ENCODE assay signal across 8 cellular contexts in the genomic region with DNA sequence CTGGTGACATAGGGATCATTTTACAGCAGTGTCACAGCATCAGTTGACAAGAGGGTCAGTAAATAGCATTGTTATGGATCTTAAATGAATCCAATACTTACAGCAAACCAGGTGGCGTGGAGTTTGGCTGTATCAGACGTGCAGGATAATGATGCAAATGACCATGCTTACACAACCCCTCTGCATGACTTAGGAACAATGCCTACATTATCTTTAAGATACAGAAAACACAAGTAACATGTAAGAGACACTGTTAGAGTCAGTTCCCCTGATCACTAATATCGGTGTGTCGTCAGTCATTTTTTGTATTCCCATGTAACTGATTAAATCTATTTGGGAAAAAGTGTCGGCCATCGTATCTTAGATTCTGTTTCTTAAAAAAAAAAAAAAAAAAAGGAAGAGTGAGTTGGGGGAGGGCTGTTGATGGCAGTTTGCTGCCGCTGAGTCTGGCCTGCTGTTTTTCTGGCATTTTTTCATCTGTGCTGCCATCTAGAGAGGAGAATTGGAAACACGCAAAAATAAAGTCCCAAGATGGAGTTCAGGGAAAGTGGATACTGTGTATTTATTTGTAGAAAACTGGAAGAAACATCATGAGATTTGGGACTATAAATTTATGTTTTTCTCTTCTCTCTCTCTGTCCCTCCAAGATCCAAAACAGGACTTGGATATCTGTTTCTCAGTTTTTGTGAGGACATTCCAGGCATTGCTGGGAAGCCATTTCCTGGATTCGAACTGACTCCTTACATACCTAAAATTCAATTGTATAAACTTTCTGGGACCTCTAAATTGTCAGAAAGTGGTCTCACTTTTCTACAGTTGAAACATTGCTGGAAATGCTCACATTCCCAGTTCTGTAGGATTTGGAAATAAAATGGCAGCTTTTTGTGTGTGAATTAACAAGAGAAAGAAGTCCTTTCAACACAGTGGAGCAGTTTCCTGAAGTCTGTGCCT.
A peak's percentile ranks its signal among the peaks of the same experiment; 100 is the strongest.
DNase-seq lines count a peak whose midpoint lies in the region; ATAC-seq lines count a peak whose summit lies in the region.

No MANE protein-coding gene starts in this region.

- peak; percentile 84 for DNase-seq in DMS53 (lab: John Stamatoyannopoulos, UW)
- peak; percentile 31 for DNase-seq in HK-2 (ENCODE audit: unreplicated experiment)
- peak; percentile 65 for DNase-seq in NCI-H82 treated with DMSO at 0.1 percent for 48 hours (lab: John Stamatoyannopoulos, UW; ENCODE audit: unreplicated experiment)
- peak; percentile 4 for DNase-seq in activated gamma-delta T cell treated with anti-CD3 and anti-CD28 coated beads, Interleukin-2, amount 50 U/mL, for 16 hours (ENCODE audit: low read depth)
- peak; percentile 87 for DNase-seq in globus pallidus (ENCODE audit: low spot score)
- DNase-seq in nucleus accumbens (lab: John Stamatoyannopoulos, UW), result peak in 33 of 56 donors; percentile 2 to 57 (median 21)
- DNase-seq in NCI-H187 treated with DMSO at 0.1 percent for 48 hours (lab: John Stamatoyannopoulos, UW), result no peak

- peak; percentile 70 for ATAC-seq in GM19455 (IDR thresholded peaks at IDR 0.05; ENCODE audit: unreplicated experiment)
